Comparison of ENCODE assay signal across 10 cellular contexts in genomic region chr2:15942711-15943345, GRCh38. TPM values are rescaled to one million over a fixed set of nuclear protein-coding genes. Genes with fewer than 3 reads are reported as not detected.
A peak's percentile ranks its signal among the peaks of the same experiment; 100 is the strongest.
DNase-seq lines count a peak whose midpoint lies in the region; ATAC-seq, FAIRE-seq and TF ChIP-seq lines count a peak whose summit lies in the region.
"Had no signal": no experiment of that assay in that cellular context is flagged by ENCODE, and none has a peak within 500 bp of the region (broad histone marks: within the 10 kb centered on the region; RNA-seq: fewer than 3 reads in every experiment).

No MANE protein-coding gene starts in this region.

- no peak for ATAC-seq in Right ventricle myocardium inferior
- ATAC-seq in aorta (ENCODE audit: low FRiP score) = no peak
- no peak for ATAC-seq in GM18873 (IDR thresholded peaks at IDR 0.05; ENCODE audit: low FRiP score, unreplicated experiment)
- ATAC-seq in pancreas = no peak
- ATAC-seq in GM18519 (IDR thresholded peaks at IDR 0.05; ENCODE audit: low FRiP score, unreplicated experiment) = no peak

- H3K18ac ChIP-seq in neuronal stem cell (ENCODE audit: low read length) = peak overlapping the region; percentile 99

- FAIRE-seq in pancreas (lab: Jason Lieb, UNC) = no peak
- FAIRE-seq: TTC549 had no signal

- peak overlapping the region; percentile 33 for H2BK12ac ChIP-seq in neuronal stem cell (ENCODE audit: low read length)

- no peak overlapping the region for H4K8ac ChIP-seq in neuronal stem cell (ENCODE audit: low read depth, low read length)

- H3K9me3 ChIP-seq in right atrium auricular region = no peaks in the 10 kb centered on the region
- H3K9me3 ChIP-seq in neuronal stem cell (replicated peaks in 1 of 2; ENCODE audit: control insufficient read depth in 2 of 2, insufficient read depth in 1 of 2, low read depth in 1 of 2, low read length in 2 of 2) = peaks cover 3 to 10% of the 10 kb centered on the region in 2 donors
- H3K9me3 ChIP-seq in aorta (ENCODE audit: control insufficient read depth, low read length) = no peaks in the 10 kb centered on the region
- H3K9me3 ChIP-seq in pancreas = no peaks in the 10 kb centered on the region
- H3K9me3 ChIP-seq: body of pancreas had no signal

- peaks cover 0 to 43% of the 10 kb centered on the region in 2 donors for H3K4me1 ChIP-seq in right atrium auricular region
- peaks cover 18 to 21% of the 10 kb centered on the region in 2 donors for H3K4me1 ChIP-seq in neuronal stem cell (ENCODE audit: control insufficient read depth in 2 of 2, insufficient read depth in 1 of 2, low read depth in 1 of 2, low read length in 2 of 2)
- H3K4me1 ChIP-seq in aorta (ENCODE audit: control insufficient read depth in 1 of 2, insufficient read depth in 2 of 2, low read length in 2 of 2) = no peaks in the 10 kb centered on the region
- H3K4me1 ChIP-seq in pancreas = peaks cover 0 to 16% (median 4%) of the 10 kb centered on the region in 3 donors

- peaks cover 0 to 4% of the 10 kb centered on the region in 2 donors for H3K27me3 ChIP-seq in right atrium auricular region
- no peaks in the 10 kb centered on the region for H3K27me3 ChIP-seq in neuronal stem cell (ENCODE audit: control insufficient read depth in 3 of 3, insufficient read depth in 3 of 3, low read depth in 1 of 3, low read length in 3 of 3)
- no peaks in the 10 kb centered on the region for H3K27me3 ChIP-seq in aorta (ENCODE audit: control insufficient read depth in 1 of 2, insufficient read depth in 2 of 2, low read length in 1 of 2)
- peaks cover 0 to 19% (median 0%) of the 10 kb centered on the region in 4 donors for H3K27me3 ChIP-seq in pancreas

- H3K4me3 ChIP-seq in right atrium auricular region (peak overlapping the region; percentile 32 to 52), neuronal stem cell (ENCODE audit: low read length in 2 of 2) (peak overlapping the region; percentile 92 to 94), aorta (ENCODE audit: low read length in 2 of 2) (peak overlapping the region; percentile 29 to 37), pancreas (peak overlapping the region in 2 of 4 donors; percentile 17 to 29)
- H3K4me3 ChIP-seq: body of pancreas had no signal

- no peak overlapping the region for H2BK120ac ChIP-seq in neuronal stem cell (ENCODE audit: low read depth, low read length)

- H3K14ac ChIP-seq in neuronal stem cell (ENCODE audit: low read length) = no peak overlapping the region

- no peak overlapping the region for H3K4ac ChIP-seq in neuronal stem cell (ENCODE audit: low read length)

- peaks cover 2% of the 10 kb centered on the region for H3K79me1 ChIP-seq in neuronal stem cell (ENCODE audit: low read depth, low read length)

- TF ChIP-seq CTCF in right atrium auricular region (IDR thresholded peaks at IDR 0.05) (no peak), pancreas (IDR thresholded peaks at IDR 0.05) (no peak)

- peak overlapping the region; percentile 21 for H2BK15ac ChIP-seq in neuronal stem cell (ENCODE audit: low read length)

- peak overlapping the region; percentile 75 for H3K4me2 ChIP-seq in neuronal stem cell (ENCODE audit: insufficient read depth, low read length, poor library complexity, severe bottlenecking)

- no peak for DNase-seq in right atrium auricular region (ENCODE audit: low spot score)
- DNase-seq in Right ventricle myocardium inferior (ENCODE audit: missing footprints) = no peak
- peak; percentile 59 for DNase-seq in ecto neural progenitor cell (ENCODE audit: low spot score)
- DNase-seq in neuronal stem cell (ENCODE audit: low spot score) = no peak
- no peak for DNase-seq in aorta
- no peak for DNase-seq in pancreas

- peak overlapping the region; percentile 99 for H2BK5ac ChIP-seq in neuronal stem cell (ENCODE audit: low read length)

- no peak overlapping the region for H2AFZ ChIP-seq in neuronal stem cell (ENCODE audit: low read length)

- no CpG with 5 or more reads among the region's 34 CpGs for WGBS in neuronal stem cell (ENCODE audit: extremely low coverage in 2 of 2, insufficient read length in 2 of 2, insufficient replicate concordance in 1 of 2), 2 donors
- WGBS in aorta, 2 donors = 16 to 17% methylated on average over 34 of the region's 34 CpGs
- WGBS in pancreas, 2 donors = 13 to 16% methylated on average over 34 of the region's 34 CpGs

- peak overlapping the region; percentile 78 for H3K9ac ChIP-seq in neuronal stem cell (ENCODE audit: low read depth, low read length, poor library complexity)

- peak overlapping the region; percentile 37 for H3K23ac ChIP-seq in neuronal stem cell (ENCODE audit: low read depth, low read length, poor library complexity)

- H2AK5ac ChIP-seq in neuronal stem cell (ENCODE audit: low read depth, low read length) = peak overlapping the region; percentile 99

- H3K36me3 ChIP-seq in right atrium auricular region = no peaks in the 10 kb centered on the region
- peaks cover 18 to 58% of the 10 kb centered on the region in 2 donors for H3K36me3 ChIP-seq in neuronal stem cell (replicated peaks in 1 of 2; ENCODE audit: control insufficient read depth in 2 of 2, insufficient read depth in 2 of 2, low read length in 2 of 2)
- no peaks in the 10 kb centered on the region for H3K36me3 ChIP-seq in aorta (ENCODE audit: control insufficient read depth in 1 of 2, insufficient read depth in 2 of 2, low read length in 1 of 2)
- H3K36me3 ChIP-seq in pancreas = no peaks in the 10 kb centered on the region

- H3K27ac ChIP-seq in right atrium auricular region (no peak overlapping the region), neuronal stem cell (replicated peaks; ENCODE audit: low read length) (peak overlapping the region; percentile 53), aorta (ENCODE audit: low read depth in 1 of 2, low read length in 2 of 2) (no peak overlapping the region), pancreas (no peak overlapping the region)
- H3K27ac ChIP-seq: body of pancreas had no signal

- intact Hi-C loops in Right ventricle myocardium inferior (cut with DNase I) = loop anchor here (5.0 to 10.0 kb wide), 2 partner anchors 272 to 544 kb away; no protein-coding TSS in a partner anchor
- intact Hi-C loops in aorta (cut with DNase I) = no loop called here
- intact Hi-C loops in pancreas (cut with DNase I) = loop anchor here in 1 of 3 donors (5.0 kb wide), 1 partner anchor 339 kb away; no protein-coding TSS in a partner anchor

- H4K91ac ChIP-seq in neuronal stem cell (ENCODE audit: low read depth, low read length, poor library complexity) = no peak overlapping the region

RNA-seq across cellular contexts. Expression of gene MYCN, which starts 2.5 kb away (rescaled TPM):
- under 1 TPM; 0.30 to 0.63 TPM for total RNA-seq in right atrium auricular region
- total RNA-seq in Right ventricle myocardium inferior = 0.54 TPM
- 43.3 TPM for polyA plus RNA-seq in neuronal stem cell (2013, experiment 1 of 2)
- 44.3 TPM for polyA plus RNA-seq in neuronal stem cell (2013, experiment 2 of 2)
- total RNA-seq in aorta = 1 to 10 TPM in 1 of 2 donors, under 1 TPM in 1; 0.45 to 2.1 TPM
- polyA plus RNA-seq in aorta = under 1 TPM in 1 of 2 donors, not detected in 1; 0.26 TPM
- under 1 TPM; 0.09 to 0.37 (median 0.17) TPM for total RNA-seq in pancreas
- under 1 TPM; 0.11 to 0.75 TPM for polyA plus RNA-seq in pancreas
- total RNA-seq: body of pancreas had no signal
